ENCODE assay signal across 8 cellular contexts in genomic region chr10:73908853-73909611, GRCh38. TPM values are rescaled to one million over a fixed set of nuclear protein-coding genes. Genes with fewer than 3 reads are reported as not detected.
DNase-seq lines count a peak whose midpoint lies in the region; ATAC-seq and TF ChIP-seq lines count a peak whose summit lies in the region.

No MANE protein-coding gene starts in this region.

- 0% methylated on average over 2 of the region's 11 CpGs; no CpG with 5 or more reads in 1 of the 2 experiments for WGBS in IMR-90 (ENCODE audit: extremely low coverage in 2 of 2, insufficient read length in 1 of 2), 2 experiments
- WGBS in ovary, 3 donors: 66 to 68% (median 67%) methylated on average over 11 of the region's 11 CpGs

- no peaks in the 10 kb centered on the region for H3K27me3 ChIP-seq in IMR-90 (ENCODE audit: control insufficient read depth, insufficient read depth, low read length)
- H3K27me3 ChIP-seq in neural progenitor cell: peaks cover 35% of the 10 kb centered on the region
- H3K27me3 ChIP-seq in ovary: no peaks in the 10 kb centered on the region

- dilution Hi-C loops in IMR-90 (cut with HindIII; ENCODE audit: low sequenced_read_pairs, unreplicated experiment): no loop called here

- H3K9ac ChIP-seq in IMR-90 (ENCODE audit: low read depth, low read length) (peak overlapping the region; percentile 31), neural progenitor cell (no peak overlapping the region)

- peak overlapping the region; percentile 85 to 94 for H4K8ac ChIP-seq in IMR-90 (ENCODE audit: low read depth in 2 of 2, low read length in 2 of 2)

- peak overlapping the region; percentile 52 for H2AFZ ChIP-seq in IMR-90 (replicated peaks; ENCODE audit: low read length, poor library complexity)
- H2AFZ ChIP-seq in neural progenitor cell (replicated peaks): peak overlapping the region; percentile 8

- H3F3A ChIP-seq in neural progenitor cell (ENCODE audit: low read depth): peaks cover 30% of the 10 kb centered on the region

- H4K20me1 ChIP-seq in IMR-90 (ENCODE audit: insufficient read depth, low read length): peaks cover 30% of the 10 kb centered on the region
- no peaks in the 10 kb centered on the region for H4K20me1 ChIP-seq in neural progenitor cell (ENCODE audit: low read depth)

- H3K18ac ChIP-seq in IMR-90 (ENCODE audit: low read depth, low read length): peak overlapping the region; percentile 84

- CTCF ChIA-PET in IMR-90 (lab: Yijun Ruan, JAX): interaction anchor here (0.6 to 1.1 kb wide), 2 partner anchors 31 to 192 kb away, joined by 4 to 5 read pairs; no protein-coding TSS in a partner anchor

- in situ Hi-C loops in IMR-90 (cut with MboI; ENCODE audit: low sequenced_read_pairs): no loop called here

- H3K9me3 Mint-ChIP-seq in neural progenitor cell: no peaks in the 10 kb centered on the region

- H2AK9ac ChIP-seq in IMR-90 (replicated peaks; ENCODE audit: low read depth, low read length, poor library complexity): peak overlapping the region; percentile 89

- H2BK15ac ChIP-seq in IMR-90 (ENCODE audit: low read depth, low read length): peak overlapping the region; percentile 72; the same call in 2 of the 3 replicates

- H3K27me3 Mint-ChIP-seq in neural progenitor cell (ENCODE audit: insufficient read depth, low read depth): peaks cover 29% of the 10 kb centered on the region

- H3K36me3 ChIP-seq in IMR-90 (ENCODE audit: control insufficient read depth, insufficient read depth, low read length) (peaks cover 22% of the 10 kb centered on the region), neural progenitor cell (no peaks in the 10 kb centered on the region), ovary (no peaks in the 10 kb centered on the region)

- peaks cover 54% of the 10 kb centered on the region for H3K4me1 Mint-ChIP-seq in neural progenitor cell

- peak overlapping the region; percentile 98 for H2BK120ac ChIP-seq in IMR-90 (ENCODE audit: low read depth, low read length)

- H3K23ac ChIP-seq in IMR-90 (ENCODE audit: low read depth, low read length): peak overlapping the region; percentile 96

- TF ChIP-seq RAD21 in IMR-90 (IDR thresholded peaks at IDR 0.05; ENCODE audit: low read length): peak; percentile 26

- H3K27ac ChIP-seq in IMR-90 (ENCODE audit: insufficient read depth, low read length) (peak overlapping the region; percentile 91), neural progenitor cell (no peak overlapping the region), ovary (no peak overlapping the region)

- H3K9me3 ChIP-seq in IMR-90 (ENCODE audit: control insufficient read depth, insufficient read depth, low read length) (no peaks in the 10 kb centered on the region), neural progenitor cell (ENCODE audit: low read depth) (no peaks in the 10 kb centered on the region), ovary (no peaks in the 10 kb centered on the region)

- no peaks in the 10 kb centered on the region for H3K79me2 ChIP-seq in neural progenitor cell (ENCODE audit: low read depth)

- DNase-seq in activated gamma-delta T cell treated with Interleukin-2 at 50 U/mL for 16 hours (peak; percentile 27), activated gamma-delta T cell (lab: John Stamatoyannopoulos, UW) (no peak), IMR-90 (peak; percentile 100), UCSD-AML1 (lab: John Stamatoyannopoulos, UW; ENCODE audit: unreplicated experiment) (peak; percentile 43), dermis blood vessel endothelial cell (peak; percentile 97), neural progenitor cell (ENCODE audit: low spot score) (no peak), ovary (no peak), NAMALWA (ENCODE audit: low spot score) (no peak)

- peak; percentile 85 for TF ChIP-seq POLR2A in IMR-90 (IDR thresholded peaks at IDR 0.05; ENCODE audit: low read depth, low read length)
- no peak for TF ChIP-seq POLR2A in ovary (IDR thresholded peaks at IDR 0.05)

- H3K14ac ChIP-seq in IMR-90 (replicated peaks; ENCODE audit: low read depth, low read length): peak overlapping the region; percentile 96

- H3K4me3 Mint-ChIP-seq in neural progenitor cell: no peak overlapping the region

- peak overlapping the region; percentile 76 for H4K5ac ChIP-seq in IMR-90 (ENCODE audit: low read depth, low read length)

- peak overlapping the region; percentile 95 for H2BK20ac ChIP-seq in IMR-90 (ENCODE audit: low read depth, low read length)

- H3K79me1 ChIP-seq in IMR-90 (ENCODE audit: low read depth in 1 of 2, low read length in 2 of 2): peaks cover 17 to 51% of the 10 kb centered on the region in 2 experiments

- H3K56ac ChIP-seq in IMR-90 (ENCODE audit: extremely low read depth, insufficient read depth, low read length): peak overlapping the region; percentile 87

- no peak for TF ChIP-seq EP300 in ovary (IDR thresholded peaks at IDR 0.05)

- peaks cover 36% of the 10 kb centered on the region for H3K9me1 ChIP-seq in IMR-90 (ENCODE audit: insufficient read depth, low read length)

- TF ChIP-seq CTCF in IMR-90 (conservative IDR thresholded peaks at IDR 0.05; ENCODE audit: low read depth, low read length) (no peak), neural progenitor cell (IDR thresholded peaks at IDR 0.05) (no peak), ovary (IDR thresholded peaks at IDR 0.05) (no peak)

- H3K4ac ChIP-seq in IMR-90 (ENCODE audit: low read depth, low read length): peak overlapping the region; percentile 94

- peak overlapping the region; percentile 93 for H2AK5ac ChIP-seq in IMR-90 (ENCODE audit: low read depth, low read length)

- H3K4me1 ChIP-seq in IMR-90 (ENCODE audit: control insufficient read depth, insufficient read depth, low read length) (peaks cover 38% of the 10 kb centered on the region), neural progenitor cell (peaks cover 12% of the 10 kb centered on the region), ovary (ENCODE audit: insufficient read depth) (peaks cover 10% of the 10 kb centered on the region)

- H3K4me3 ChIP-seq in IMR-90 (ENCODE audit: insufficient read depth, low read depth, low read length): no peak overlapping the region
- no peak overlapping the region for H3K4me3 ChIP-seq in neural progenitor cell
- H3K4me3 ChIP-seq in ovary: no peak overlapping the region

- H2BK5ac ChIP-seq in IMR-90 (ENCODE audit: low read depth, low read length, poor library complexity, severe bottlenecking): peak overlapping the region; percentile 97

- H3K36me3 Mint-ChIP-seq in neural progenitor cell: no peaks in the 10 kb centered on the region

- intact Hi-C loops in IMR-90 (cut with micrococcal nuclease): loop anchor here (5.0 kb wide), 2 partner anchors 88 to 173 kb away; partner anchors contain the start of gene VCL
- intact Hi-C loops in ovary (cut with DNase I): no loop called here

- peak overlapping the region; percentile 98 for H4K91ac ChIP-seq in IMR-90 (ENCODE audit: insufficient read depth, low read depth, low read length)

- BruUV-seq in IMR-90 (replicated peaks; lab: Mats Ljungman, UMichigan): no TSS peak

- H3K4me2 ChIP-seq in IMR-90 (ENCODE audit: low read depth, low read length) (peak overlapping the region; percentile 51), neural progenitor cell (no peak overlapping the region)

- ATAC-seq in IMR-90 (ENCODE audit: low read depth): peak; percentile 24

- POLR2A ChIA-PET in IMR-90 (lab: Charles Lee; ENCODE audit: unreplicated experiment): interaction anchor here (0.7 to 1.0 kb wide), 2 partner anchors 10 to 21 kb away, joined by 3 to 5 read pairs; no protein-coding TSS in a partner anchor

- H3K27ac Mint-ChIP-seq in neural progenitor cell: peak overlapping the region; percentile 37

TF ChIP-seq in IMR-90, 13 proteins besides CTCF, POLR2A, EP300 and RAD21 (continues in another document):
- TF ChIP-seq CHD1 (IDR thresholded peaks at IDR 0.05; ENCODE audit: low read depth, low read length) (no peak; the same call in 1 of the 2 replicates), ELK1 (IDR thresholded peaks at IDR 0.05; ENCODE audit: borderline replicate concordance, low read depth, low read length) (no peak), MAFK (IDR thresholded peaks at IDR 0.05; ENCODE audit: low read depth, low read length) (0 out of 2 replicates have a peak, but pooled peaks have one; percentile 2), USF2 (IDR thresholded peaks at IDR 0.05; ENCODE audit: low read depth, low read length) (peak; percentile 52), CEBPB (IDR thresholded peaks at IDR 0.05; ENCODE audit: low read depth, low read length) (peak; percentile 59; the same call in 1 of the 2 replicates), MXI1 (IDR thresholded peaks at IDR 0.05; ENCODE audit: borderline replicate concordance, low read depth, low read length) (0 out of 2 replicates have a peak, but pooled peaks have one; percentile 17)

RNA-seq across cellular contexts. Expression of gene PLAU, which starts 1.9 kb away (rescaled TPM):
- total RNA-seq in IMR-90 (2012; rRNA removed) (115 and 123 TPM in 2 replicates), dermis blood vessel endothelial cell (13.4 and 13.8 TPM in 2 replicates), neural progenitor cell (ENCODE audit: low replicate concordance) (7.6 and 10.7 TPM in 2 replicates), ovary (1 to 10 TPM in 4 of 7 donors, under 1 TPM in 3; 0.24 to 7.6 (median 4.6) TPM)
- polyA plus RNA-seq in IMR-90 (2012; rRNA removed) (230 and 283 TPM in 2 replicates), ovary (10 to 100 TPM in 1 of 2 donors, 1 to 10 TPM in 1; 1.7 to 12.6 TPM)
- 215 and 255 TPM in 2 replicates for polyA plus RNA-seq in IMR-90 (2012; cell fraction: cytosol; rRNA removed)
- 331 and 562 TPM in 2 replicates for polyA plus RNA-seq in IMR-90 (2012; cell fraction: nucleus; rRNA removed; ENCODE audit: low replicate concordance)

RNA-seq across cellular contexts. Expression of gene CAMK2G, which starts 34.7 kb away (rescaled TPM):
- 18.9 and 20.4 TPM in 2 replicates for total RNA-seq in IMR-90 (2012; rRNA removed)
- 24.0 and 25.4 TPM in 2 replicates for polyA plus RNA-seq in IMR-90 (2012; rRNA removed)
- 19.3 and 21.1 TPM in 2 replicates for polyA plus RNA-seq in IMR-90 (2012; cell fraction: cytosol; rRNA removed)
- polyA plus RNA-seq in IMR-90 (2012; cell fraction: nucleus; rRNA removed; ENCODE audit: low replicate concordance): 51.4 and 75.4 TPM in 2 replicates
- 27.9 and 35.1 TPM in 2 replicates for total RNA-seq in dermis blood vessel endothelial cell
- 35.0 and 36.6 TPM in 2 replicates for total RNA-seq in neural progenitor cell (ENCODE audit: low replicate concordance)
- 10 to 100 TPM in 6 of 7 donors, 1 to 10 TPM in 1; 9.8 to 25.0 (median 16.7) TPM for total RNA-seq in ovary
- polyA plus RNA-seq in ovary: 10 to 100 TPM; 12.6 to 42.9 TPM

Comparison
In these comparisons a context has a peak if more than half of its experiments do, and no peak if none do; other contexts are left out.
1. DNase-seq: peak in activated gamma-delta T cell treated with Interleukin-2 at 50 U/mL for 16 hours (single experiment), IMR-90 (single experiment), UCSD-AML1 (single experiment) and dermis blood vessel endothelial cell (single experiment); none in activated gamma-delta T cell (single experiment), neural progenitor cell (single experiment), ovary (0 of 5) and NAMALWA (single experiment).